ENCODE assay signal across 15 cellular contexts in genomic region chr2:64929329-64929728, GRCh38.
"Had no signal": no experiment of that assay in that cellular context is flagged by ENCODE, and none has a peak within 500 bp of the region (broad histone marks: within the 10 kb centered on the region; RNA-seq: fewer than 3 reads in every experiment).

No MANE protein-coding gene starts in this region.

- H3K36me3 Mint-ChIP-seq: stimulated activated effector memory CD8-positive, alpha-beta T cell treated with anti-CD3 and anti-CD28 coated beads, Interleukin-12 subunit alpha, Interleukin-12 subunit beta, amount 100 ng/mL, for 72 hours had no signal

- H3K27me3 Mint-ChIP-seq: central memory CD8-positive, alpha-beta T cell had no signal

- H3K4me3 ChIP-seq: coronary artery, hepatocyte, pancreas, thyroid gland had no signal

- H3K27ac Mint-ChIP-seq: activated T-helper 17 cell treated with anti-CD3 and anti-CD28 coated beads, Interleukin-2, amount 50 U/mL, for 72 hours; naive thymus-derived CD4-positive, alpha-beta T cell had no signal

- H3K4me1 Mint-ChIP-seq: activated T-helper 17 cell treated with anti-CD3 and anti-CD28 coated beads, Interleukin-2, amount 50 U/mL, for 72 hours; central memory CD8-positive, alpha-beta T cell; stimulated activated effector memory CD8-positive, alpha-beta T cell treated with anti-CD3 and anti-CD28 coated beads, Interleukin-12 subunit alpha, Interleukin-12 subunit beta, amount 100 ng/mL, for 72 hours had no signal

- H3K9me3 Mint-ChIP-seq: activated T-helper 17 cell treated with anti-CD3 and anti-CD28 coated beads, Interleukin-2, amount 50 U/mL, for 72 hours; central memory CD8-positive, alpha-beta T cell; stimulated activated effector memory CD8-positive, alpha-beta T cell treated with anti-CD3 and anti-CD28 coated beads, Interleukin-12 subunit alpha, Interleukin-12 subunit beta, amount 100 ng/mL, for 72 hours had no signal

- DNase-seq: activated CD4-positive, alpha-beta T cell treated with anti-CD3 and anti-CD28 coated beads for 1 hour; activated CD4-positive, alpha-beta T cell treated with anti-CD3 and anti-CD28 coated beads, Interleukin-2, amount 50 U/mL, for 4 hours; activated naive CD4-positive, alpha-beta T cell treated with Interleukin-2 at 50 U/mL for 16 hours; brain microvascular endothelial cell; mammary epithelial cell; naive thymus-derived CD4-positive, alpha-beta T cell; pancreas; thyroid gland had no signal

- ATAC-seq: activated T-helper 17 cell treated with anti-CD3 and anti-CD28 coated beads, Interleukin-2, amount 50 U/mL, for 72 hours; esophagus mucosa; left lobe of liver; naive thymus-derived CD4-positive, alpha-beta T cell; pancreas; stimulated activated effector memory CD8-positive, alpha-beta T cell treated with anti-CD3 and anti-CD28 coated beads, Interleukin-12 subunit alpha, Interleukin-12 subunit beta, amount 100 ng/mL, for 72 hours had no signal

- H3K4me3 Mint-ChIP-seq: activated T-helper 17 cell treated with anti-CD3 and anti-CD28 coated beads, Interleukin-2, amount 50 U/mL, for 72 hours; central memory CD8-positive, alpha-beta T cell; naive thymus-derived CD4-positive, alpha-beta T cell; stimulated activated effector memory CD8-positive, alpha-beta T cell treated with anti-CD3 and anti-CD28 coated beads, Interleukin-12 subunit alpha, Interleukin-12 subunit beta, amount 100 ng/mL, for 72 hours had no signal
